In the genomic region with DNA sequence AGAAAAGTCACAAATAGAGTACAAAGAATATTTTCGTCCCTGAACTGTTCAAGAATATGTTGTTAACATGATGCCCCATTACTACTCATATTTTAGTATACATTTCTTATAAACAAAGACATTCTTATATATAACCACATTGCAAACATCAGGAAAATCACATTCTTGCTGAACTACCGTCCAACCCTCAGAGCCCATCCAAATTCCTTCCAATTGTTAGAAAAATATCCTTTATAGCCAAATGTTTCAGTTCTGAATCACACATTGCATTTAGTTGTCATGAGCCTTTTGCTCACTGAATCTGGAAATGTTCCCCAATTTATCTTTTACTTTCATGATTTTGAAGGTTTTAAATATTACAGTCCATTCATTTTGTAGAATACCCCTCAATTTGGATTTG, we compare ENCODE assay signal across 25 cellular contexts.
DNase-seq lines count a peak whose midpoint lies in the region; ATAC-seq and TF ChIP-seq lines count a peak whose summit lies in the region.
"Had no signal": no experiment of that assay in that cellular context is flagged by ENCODE, and none has a peak within 500 bp of the region (broad histone marks: within the 10 kb centered on the region; RNA-seq: fewer than 3 reads in every experiment).

No MANE protein-coding gene starts in this region.

- ATAC-seq in activated naive CD8-positive, alpha-beta T cell treated with anti-CD3 and anti-CD28 coated beads, Interleukin-2, amount 50 U/mL, for 24 hours: no peak
- ATAC-seq in natural killer cell (no peak), HG03097 (IDR thresholded peaks at IDR 0.05; ENCODE audit: low FRiP score, unreplicated experiment) (no peak)
- ATAC-seq: activated CD4-positive, alpha-beta T cell treated with anti-CD3 and anti-CD28 coated beads for 36 hours; gastroesophageal sphincter; left ventricle myocardium superior; Right ventricle myocardium inferior; stimulated activated memory B cell treated with anti-CD40 and anti-IgM and Interleukin-4, amounts not matched to agents 10 μg/mL and 1 μg/mL and 100 μg/mL, for 72 hours had no signal

- no peaks in the 10 kb centered on the region for H3K36me3 Mint-ChIP-seq in osteocyte (ENCODE audit: unreplicated experiment)
- no peaks in the 10 kb centered on the region for H3K36me3 Mint-ChIP-seq in activated naive CD8-positive, alpha-beta T cell treated with anti-CD3 and anti-CD28 coated beads, Interleukin-2, amount 50 U/mL, for 24 hours (ENCODE audit: low read depth)
- no peaks in the 10 kb centered on the region for H3K36me3 Mint-ChIP-seq in natural killer cell
- H3K36me3 Mint-ChIP-seq: activated naive CD8-positive, alpha-beta T cell treated with anti-CD3 and anti-CD28 coated beads for 36 hours; brain; CD4-positive, CD25-positive, alpha-beta regulatory T cell; stimulated activated memory B cell treated with anti-CD40 and anti-IgM and Interleukin-4, amounts not matched to agents 10 μg/mL and 1 μg/mL and 100 μg/mL, for 72 hours had no signal

- H3K4me1 Mint-ChIP-seq in osteocyte (ENCODE audit: unreplicated experiment) (peaks cover 20% of the 10 kb centered on the region), natural killer cell (no peaks in the 10 kb centered on the region)
- H3K4me1 Mint-ChIP-seq in activated naive CD8-positive, alpha-beta T cell treated with anti-CD3 and anti-CD28 coated beads, Interleukin-2, amount 50 U/mL, for 24 hours: no peaks in the 10 kb centered on the region
- H3K4me1 Mint-ChIP-seq: activated CD4-positive, alpha-beta T cell treated with anti-CD3 and anti-CD28 coated beads for 36 hours; activated naive CD8-positive, alpha-beta T cell treated with anti-CD3 and anti-CD28 coated beads for 36 hours; brain; CD4-positive, CD25-positive, alpha-beta regulatory T cell; stimulated activated memory B cell treated with anti-CD40 and anti-IgM and Interleukin-4, amounts not matched to agents 10 μg/mL and 1 μg/mL and 100 μg/mL, for 72 hours had no signal

- peak; percentile 4 for DNase-seq in ELR (ENCODE audit: low read depth)
- peak; percentile 15 for DNase-seq in amniotic stem cell (lab: John Stamatoyannopoulos, UW)
- DNase-seq in fibroblast of peridontal ligament (ENCODE audit: extremely low read depth): peak; percentile 92
- DNase-seq in osteocyte (ENCODE audit: extremely low spot score, unreplicated experiment): no peak
- no peak for DNase-seq in stimulated activated CD4-positive, alpha-beta T cell treated with anti-CD3 and anti-CD28 coated beads, Interleukin-4, amount 100 ng/mL, for 24 hours
- no peak for DNase-seq in activated naive CD8-positive, alpha-beta T cell treated with anti-CD3 and anti-CD28 coated beads, Interleukin-2, amount 50 U/mL, for 24 hours
- DNase-seq in natural killer cell: no peak
- DNase-seq: activated CD4-positive, alpha-beta T cell treated with anti-CD3 and anti-CD28 coated beads for 36 hours; activated CD8-positive, alpha-beta memory T cell treated with anti-CD3 and anti-CD28 coated beads for 24 hours; activated effector memory CD4-positive, alpha-beta T cell treated with Interleukin-2 at 50 U/mL for 16 hours; activated naive CD8-positive, alpha-beta T cell treated with anti-CD3 and anti-CD28 coated beads for 36 hours; CD4-positive, CD25-positive, alpha-beta regulatory T cell; hypothalamus; left ventricle myocardium superior; NCI-H1694 treated with DMSO at 0.1 percent for 48 hours; NCI-H2171; NCI-H510A treated with DMSO at 0.1 percent for 48 hours; PC-9; sigmoid colon; stimulated activated CD4-positive, alpha-beta T cell treated with anti-CD3 and anti-CD28 coated beads, Interleukin-4, amount 100 ng/mL, for 4 hours had no signal

- intact Hi-C loops in natural killer cell (cut with micrococcal nuclease): no loop called here

- TF ChIP-seq CTCF in osteocyte (IDR thresholded peaks at IDR 0.05): no peak
- TF ChIP-seq CTCF in natural killer cell (IDR thresholded peaks at IDR 0.05): no peak

- peak overlapping the region; percentile 15 for H3K27ac Mint-ChIP-seq in osteocyte (ENCODE audit: unreplicated experiment)
- H3K27ac Mint-ChIP-seq in activated naive CD8-positive, alpha-beta T cell treated with anti-CD3 and anti-CD28 coated beads, Interleukin-2, amount 50 U/mL, for 24 hours: no peak overlapping the region
- no peak overlapping the region for H3K27ac Mint-ChIP-seq in natural killer cell
- H3K27ac Mint-ChIP-seq: activated CD4-positive, alpha-beta T cell treated with anti-CD3 and anti-CD28 coated beads for 36 hours; activated naive CD8-positive, alpha-beta T cell treated with anti-CD3 and anti-CD28 coated beads for 36 hours; brain; CD4-positive, CD25-positive, alpha-beta regulatory T cell; stimulated activated memory B cell treated with anti-CD40 and anti-IgM and Interleukin-4, amounts not matched to agents 10 μg/mL and 1 μg/mL and 100 μg/mL, for 72 hours had no signal

- H3K4me3 Mint-ChIP-seq in osteocyte (ENCODE audit: unreplicated experiment) (no peak overlapping the region), natural killer cell (no peak overlapping the region)
- no peak overlapping the region for H3K4me3 Mint-ChIP-seq in activated naive CD8-positive, alpha-beta T cell treated with anti-CD3 and anti-CD28 coated beads, Interleukin-2, amount 50 U/mL, for 24 hours
- H3K4me3 Mint-ChIP-seq: activated CD4-positive, alpha-beta T cell treated with anti-CD3 and anti-CD28 coated beads for 36 hours; activated naive CD8-positive, alpha-beta T cell treated with anti-CD3 and anti-CD28 coated beads for 36 hours; brain; CD4-positive, CD25-positive, alpha-beta regulatory T cell; stimulated activated memory B cell treated with anti-CD40 and anti-IgM and Interleukin-4, amounts not matched to agents 10 μg/mL and 1 μg/mL and 100 μg/mL, for 72 hours had no signal

- H3K9me3 Mint-ChIP-seq in osteocyte (ENCODE audit: unreplicated experiment) (peaks cover 3% of the 10 kb centered on the region), natural killer cell (peaks cover 4 to 14% of the 10 kb centered on the region in 2 donors)
- H3K9me3 Mint-ChIP-seq in activated naive CD8-positive, alpha-beta T cell treated with anti-CD3 and anti-CD28 coated beads, Interleukin-2, amount 50 U/mL, for 24 hours: peaks cover 11% of the 10 kb centered on the region

- no peaks in the 10 kb centered on the region for H3K27me3 Mint-ChIP-seq in osteocyte (ENCODE audit: unreplicated experiment)
- no peaks in the 10 kb centered on the region for H3K27me3 Mint-ChIP-seq in activated naive CD8-positive, alpha-beta T cell treated with anti-CD3 and anti-CD28 coated beads, Interleukin-2, amount 50 U/mL, for 24 hours
- H3K27me3 Mint-ChIP-seq in natural killer cell (ENCODE audit: low read depth in 2 of 2): no peaks in the 10 kb centered on the region
- H3K27me3 Mint-ChIP-seq: activated CD4-positive, alpha-beta T cell treated with anti-CD3 and anti-CD28 coated beads for 36 hours; activated naive CD8-positive, alpha-beta T cell treated with anti-CD3 and anti-CD28 coated beads for 36 hours; CD4-positive, CD25-positive, alpha-beta regulatory T cell; stimulated activated memory B cell treated with anti-CD40 and anti-IgM and Interleukin-4, amounts not matched to agents 10 μg/mL and 1 μg/mL and 100 μg/mL, for 72 hours had no signal

Comparison
In these comparisons a context has a peak if more than half of its experiments do, and no peak if none do; other contexts are left out.
1. DNase-seq: peak in ELR (single experiment), amniotic stem cell (single experiment) and fibroblast of peridontal ligament (single experiment); none in osteocyte (single experiment), stimulated activated CD4-positive, alpha-beta T cell treated with anti-CD3 and anti-CD28 coated beads, Interleukin-4, amount 100 ng/mL, for 24 hours (single experiment), activated naive CD8-positive, alpha-beta T cell treated with anti-CD3 and anti-CD28 coated beads, Interleukin-2, amount 50 U/mL, for 24 hours (single experiment) and natural killer cell (single experiment).